In genomic region chr6:56246544-56246940, GRCh38 we compare ENCODE assay signal across 10 cellular contexts. TPM values are rescaled to one million over a fixed set of nuclear protein-coding genes. Genes with fewer than 3 reads are reported as not detected.
DNase-seq lines count a peak whose midpoint lies in the region; ATAC-seq, FAIRE-seq and TF ChIP-seq lines count a peak whose summit lies in the region.
"Had no signal": no experiment of that assay in that cellular context is flagged by ENCODE, and none has a peak within 500 bp of the region (broad histone marks: within the 10 kb centered on the region; RNA-seq: fewer than 3 reads in every experiment).

No MANE protein-coding gene starts in this region.

- H3K4me1 Mint-ChIP-seq in astrocyte (ENCODE audit: low read depth, unreplicated experiment) = no peaks in the 10 kb centered on the region
- H3K4me1 Mint-ChIP-seq in stimulated activated effector memory CD8-positive, alpha-beta T cell treated with anti-CD3 and anti-CD28 coated beads, Interleukin-12 subunit alpha, Interleukin-12 subunit beta, amount 100 ng/mL, for 72 hours = no peaks in the 10 kb centered on the region

- TF ChIP-seq CTCF in astrocyte (IDR thresholded peaks at IDR 0.05; ENCODE audit: insufficient read depth, low read depth, low read length) = no peak

- no peaks in the 10 kb centered on the region for H3K9me3 Mint-ChIP-seq in astrocyte (ENCODE audit: unreplicated experiment)
- peaks cover 5% of the 10 kb centered on the region for H3K9me3 Mint-ChIP-seq in stimulated activated effector memory CD8-positive, alpha-beta T cell treated with anti-CD3 and anti-CD28 coated beads, Interleukin-12 subunit alpha, Interleukin-12 subunit beta, amount 100 ng/mL, for 72 hours

- no peak overlapping the region for H4K12ac ChIP-seq in trophoblast cell (ENCODE audit: low read depth, low read length)

- H3K4me3 ChIP-seq in astrocyte (ENCODE audit: insufficient read depth, low read depth, low read length) = peak overlapping the region; percentile 58
- H3K4me3 ChIP-seq in iPS DF 6.9 (ENCODE audit: low read length) = peak overlapping the region; percentile 51; the same call in 1 of the 2 replicates
- H3K4me3 ChIP-seq in trophoblast cell (ENCODE audit: low read depth, low read length) = no peak overlapping the region

- no peak overlapping the region for H2BK12ac ChIP-seq in trophoblast cell (ENCODE audit: low read length)

- H3K4me2 ChIP-seq in astrocyte (ENCODE audit: low read length) (peak overlapping the region; percentile 89), trophoblast cell (ENCODE audit: low read length) (peak overlapping the region; percentile 80)

- H4K8ac ChIP-seq in trophoblast cell (ENCODE audit: low read depth, low read length) = no peak overlapping the region

- H2AK5ac ChIP-seq in trophoblast cell (ENCODE audit: low read length) = no peak overlapping the region

- no peak for FAIRE-seq in astrocyte (lab: Jason Lieb, UNC)
- FAIRE-seq: GM18507 had no signal

- H2AFZ ChIP-seq in astrocyte (ENCODE audit: low read depth, low read length) = peak overlapping the region; percentile 86
- no peak overlapping the region for H2AFZ ChIP-seq in trophoblast cell (ENCODE audit: insufficient read depth, low read length, poor library complexity)

- WGBS in iPS DF 6.9 (ENCODE audit: insufficient coverage, insufficient read length) = no CpG with 5 or more reads among the region's 6 CpGs
- no CpG with 5 or more reads among the region's 6 CpGs for WGBS in trophoblast cell (ENCODE audit: extremely low coverage, insufficient coverage, insufficient read length)

- no peaks in the 10 kb centered on the region for H3K36me3 Mint-ChIP-seq in astrocyte (ENCODE audit: low read depth, unreplicated experiment)
- H3K36me3 Mint-ChIP-seq in stimulated activated effector memory CD8-positive, alpha-beta T cell treated with anti-CD3 and anti-CD28 coated beads, Interleukin-12 subunit alpha, Interleukin-12 subunit beta, amount 100 ng/mL, for 72 hours = no peaks in the 10 kb centered on the region

- peaks cover 31% of the 10 kb centered on the region for H3K27me3 Mint-ChIP-seq in astrocyte (ENCODE audit: low read depth, unreplicated experiment)

- no peak overlapping the region for H3K4ac ChIP-seq in trophoblast cell (ENCODE audit: low read depth, low read length)

- H3K79me2 ChIP-seq in astrocyte (ENCODE audit: insufficient read depth, low read length) = no peaks in the 10 kb centered on the region
- no peaks in the 10 kb centered on the region for H3K79me2 ChIP-seq in trophoblast cell (ENCODE audit: control insufficient read depth, insufficient read depth, low read length, poor library complexity)

- no peaks in the 10 kb centered on the region for H3K36me3 ChIP-seq in astrocyte (ENCODE audit: insufficient read depth, low read length)
- no peaks in the 10 kb centered on the region for H3K36me3 ChIP-seq in iPS DF 6.9 (ENCODE audit: control insufficient read depth, insufficient read depth, low read length)
- no peaks in the 10 kb centered on the region for H3K36me3 ChIP-seq in trophoblast cell (ENCODE audit: control insufficient read depth in 1 of 2, insufficient read depth in 2 of 2, low read length in 2 of 2)

- DNase-seq in DMS79 (lab: John Stamatoyannopoulos, UW) (peak; percentile 25), astrocyte (ENCODE audit: low read depth) (no peak), iPS DF 6.9 (ENCODE audit: low read depth, low spot score) (peak; percentile 25), trophoblast cell (no peak), activated T-cell treated with anti-CD3 and anti-CD28 coated beads for 4 hours (no peak), SHP77 treated with DMSO at 0.1 percent for 48 hours (lab: John Stamatoyannopoulos, UW) (no peak)
- no peak for DNase-seq in stimulated activated effector memory CD8-positive, alpha-beta T cell treated with anti-CD3 and anti-CD28 coated beads, Interleukin-12 subunit alpha, Interleukin-12 subunit beta, amount 100 ng/mL, for 72 hours (ENCODE audit: low spot score in 2 of 2)
- DNase-seq: activated gamma-delta T cell had no signal

- H3K4me1 ChIP-seq in astrocyte (ENCODE audit: insufficient read depth, low read length) = peaks cover 13% of the 10 kb centered on the region
- peaks cover 4% of the 10 kb centered on the region; the same call in 1 of the 2 replicates for H3K4me1 ChIP-seq in iPS DF 6.9 (ENCODE audit: control insufficient read depth, insufficient read depth, low read length)
- H3K4me1 ChIP-seq in trophoblast cell (ENCODE audit: control insufficient read depth in 1 of 2, insufficient read depth in 2 of 2, low read length in 2 of 2) = peaks cover 8 to 9% of the 10 kb centered on the region in 2 experiments

- H3K79me1 ChIP-seq in trophoblast cell (ENCODE audit: low read length) = no peaks in the 10 kb centered on the region

- no peaks in the 10 kb centered on the region for H4K20me1 ChIP-seq in astrocyte (ENCODE audit: insufficient read depth, low read length)

- no peak overlapping the region for H3K27ac Mint-ChIP-seq in astrocyte (ENCODE audit: unreplicated experiment)
- H3K27ac Mint-ChIP-seq in stimulated activated effector memory CD8-positive, alpha-beta T cell treated with anti-CD3 and anti-CD28 coated beads, Interleukin-12 subunit alpha, Interleukin-12 subunit beta, amount 100 ng/mL, for 72 hours = no peak overlapping the region

- no peak overlapping the region for H3K18ac ChIP-seq in trophoblast cell (ENCODE audit: low read length)

- H2BK120ac ChIP-seq in trophoblast cell (ENCODE audit: insufficient read depth, low read length, poor library complexity) = no peak overlapping the region

- no peak overlapping the region for H3K14ac ChIP-seq in trophoblast cell (ENCODE audit: low read length)

- H3K27me3 ChIP-seq in astrocyte (ENCODE audit: insufficient read depth, low read length) (peaks cover 15% of the 10 kb centered on the region), iPS DF 6.9 (ENCODE audit: control insufficient read depth, insufficient read depth, low read length) (no peaks in the 10 kb centered on the region), trophoblast cell (ENCODE audit: insufficient read depth, low read length) (no peaks in the 10 kb centered on the region)

- H3K9me3 ChIP-seq in astrocyte (ENCODE audit: insufficient read depth, low read depth, low read length) (no peaks in the 10 kb centered on the region), iPS DF 6.9 (ENCODE audit: control insufficient read depth, insufficient read depth, low read length) (no peaks in the 10 kb centered on the region), trophoblast cell (ENCODE audit: insufficient read depth, low read depth, low read length) (no peaks in the 10 kb centered on the region)

- no peak overlapping the region for H3K9ac ChIP-seq in astrocyte (ENCODE audit: low read length)
- H3K9ac ChIP-seq in trophoblast cell (ENCODE audit: low read length) = no peak overlapping the region

- peak overlapping the region; percentile 81 for H3K4me3 Mint-ChIP-seq in astrocyte (ENCODE audit: unreplicated experiment)
- H3K4me3 Mint-ChIP-seq in stimulated activated effector memory CD8-positive, alpha-beta T cell treated with anti-CD3 and anti-CD28 coated beads, Interleukin-12 subunit alpha, Interleukin-12 subunit beta, amount 100 ng/mL, for 72 hours = no peak overlapping the region

- no peak overlapping the region for H3K23ac ChIP-seq in trophoblast cell (ENCODE audit: low read length)

- ATAC-seq in GM19467 (IDR thresholded peaks at IDR 0.05; ENCODE audit: unreplicated experiment) = no peak
- ATAC-seq in stimulated activated effector memory CD8-positive, alpha-beta T cell treated with anti-CD3 and anti-CD28 coated beads, Interleukin-12 subunit alpha, Interleukin-12 subunit beta, amount 100 ng/mL, for 72 hours = no peak

- H2BK5ac ChIP-seq in trophoblast cell (ENCODE audit: low read depth, low read length, poor library complexity) = no peak overlapping the region

- no peak overlapping the region for H3K27ac ChIP-seq in astrocyte (ENCODE audit: low read depth, low read length)
- peak overlapping the region; percentile 17 for H3K27ac ChIP-seq in iPS DF 6.9 (ENCODE audit: low read length)
- H3K27ac ChIP-seq in trophoblast cell (ENCODE audit: low read depth, low read length) = no peak overlapping the region

- no peak overlapping the region for H4K91ac ChIP-seq in trophoblast cell (ENCODE audit: low read depth, low read length)

RNA-seq across cellular contexts. Expression of gene COL21A1, which starts 0.8 kb away (rescaled TPM):
- 0.53 and 0.57 TPM in 2 replicates for total RNA-seq in astrocyte
- 9.4 and 9.9 TPM in 2 replicates for polyA plus RNA-seq in trophoblast cell (2013)

Comparison
In these comparisons a context has a peak if more than half of its experiments do, and no peak if none do; other contexts are left out.
1. DNase-seq: peak in DMS79 (single experiment) and iPS DF 6.9 (single experiment); none in astrocyte (single experiment), trophoblast cell (0 of 2), activated T-cell treated with anti-CD3 and anti-CD28 coated beads for 4 hours (single experiment), stimulated activated effector memory CD8-positive, alpha-beta T cell treated with anti-CD3 and anti-CD28 coated beads, Interleukin-12 subunit alpha, Interleukin-12 subunit beta, amount 100 ng/mL, for 72 hours (0 of 2) and SHP77 treated with DMSO at 0.1 percent for 48 hours (single experiment).